14 cellular contexts compared by ENCODE assay signal in the genomic region with DNA sequence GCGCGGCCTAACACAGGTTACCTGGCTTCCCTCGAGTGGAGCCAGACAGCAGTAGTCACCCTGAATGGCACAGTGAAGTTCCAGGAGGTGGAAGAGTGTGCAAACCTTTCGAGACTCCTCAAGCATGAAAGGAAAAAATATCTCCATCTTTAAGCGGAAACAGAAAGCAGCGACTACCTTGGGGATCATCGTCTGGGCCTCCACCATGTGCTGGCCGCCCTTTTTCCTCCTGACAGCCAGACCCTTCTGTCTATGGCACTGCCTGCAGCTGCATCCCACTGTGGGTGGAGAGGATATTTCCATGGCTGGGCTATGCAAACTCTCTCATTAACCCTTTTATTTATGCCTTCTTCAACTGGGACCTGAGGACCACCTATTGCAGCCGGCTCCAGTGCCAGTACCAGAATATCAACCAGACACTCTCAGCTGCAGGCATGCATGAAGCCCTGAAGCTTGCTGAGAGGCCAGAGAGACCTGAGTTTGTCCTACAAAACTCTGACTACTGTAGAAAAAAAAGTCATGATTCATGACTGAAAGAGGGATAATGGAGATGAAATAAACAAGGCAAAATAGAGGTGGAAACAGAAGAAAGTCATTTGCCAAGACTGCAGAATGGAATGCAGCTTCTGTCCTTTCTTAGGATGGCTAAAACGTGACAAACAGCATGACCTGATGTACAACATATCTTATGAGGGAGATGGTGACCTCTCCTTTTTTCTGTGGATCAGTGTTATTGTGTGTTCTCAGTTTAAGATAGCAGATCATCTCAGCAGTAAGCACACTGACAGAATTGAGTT. TPM values are rescaled to one million over a fixed set of nuclear protein-coding genes. Genes with fewer than 3 reads are reported as not detected.
DNase-seq lines count a peak whose midpoint lies in the region; FAIRE-seq and TF ChIP-seq lines count a peak whose summit lies in the region.
"Had no signal": no experiment of that assay in that cellular context is flagged by ENCODE, and none has a peak within 500 bp of the region (broad histone marks: within the 10 kb centered on the region; RNA-seq: fewer than 3 reads in every experiment).

No MANE protein-coding gene starts in this region.

- no peak for FAIRE-seq in GM19239 (lab: Jason Lieb, UNC)

- H3K4me3 Mint-ChIP-seq in T-helper 1 cell treated with Interleukin-12 subunit alpha and Interleukin-12 subunit beta and Interleukin-4 antibody, amounts not matched to agents 30 μg/mL and 1 μg/mL, for 36 hours, result peak overlapping the region; percentile 84
- peak overlapping the region; percentile 95 for H3K4me3 Mint-ChIP-seq in dendritic cell treated with granulocyte-macrophage colony-stimulating factor and Interleukin-4, amounts not matched to agents 40 ng/mL and 50 ng/mL, for 4 days
- peak overlapping the region; percentile 73 for H3K4me3 Mint-ChIP-seq in osteocyte (ENCODE audit: unreplicated experiment)

- H3K9me3 Mint-ChIP-seq in T-helper 1 cell treated with Interleukin-12 subunit alpha and Interleukin-12 subunit beta and Interleukin-4 antibody, amounts not matched to agents 30 μg/mL and 1 μg/mL, for 36 hours, result no peaks in the 10 kb centered on the region
- no peaks in the 10 kb centered on the region for H3K9me3 Mint-ChIP-seq in dendritic cell treated with granulocyte-macrophage colony-stimulating factor and Interleukin-4, amounts not matched to agents 40 ng/mL and 50 ng/mL, for 4 days
- no peaks in the 10 kb centered on the region for H3K9me3 Mint-ChIP-seq in osteocyte (ENCODE audit: unreplicated experiment)

- TF ChIP-seq POLR2A in esophagus muscularis mucosa (IDR thresholded peaks at IDR 0.05; ENCODE audit: low read depth), result no peak

- H3K27me3 Mint-ChIP-seq in T-helper 1 cell treated with Interleukin-12 subunit alpha and Interleukin-12 subunit beta and Interleukin-4 antibody, amounts not matched to agents 30 μg/mL and 1 μg/mL, for 36 hours (ENCODE audit: low read depth), result peaks cover 43% of the 10 kb centered on the region
- no peaks in the 10 kb centered on the region for H3K27me3 Mint-ChIP-seq in dendritic cell treated with granulocyte-macrophage colony-stimulating factor and Interleukin-4, amounts not matched to agents 40 ng/mL and 50 ng/mL, for 4 days
- no peaks in the 10 kb centered on the region for H3K27me3 Mint-ChIP-seq in osteocyte (ENCODE audit: unreplicated experiment)

- TF ChIP-seq RAD21 in Ishikawa (IDR thresholded peaks at IDR 0.05; ENCODE audit: low read depth), result no peak

- intact Hi-C loops in dendritic cell treated with granulocyte-macrophage colony-stimulating factor and Interleukin-4, amounts not matched to agents 40 ng/mL and 50 ng/mL, for 4 days (cut with micrococcal nuclease), result no loop called here
- intact Hi-C loops in esophagus muscularis mucosa (cut with DNase I), result loop anchor here (5.0 kb wide), 1 partner anchor 95 kb away; no protein-coding TSS in a partner anchor

- H3K4me1 Mint-ChIP-seq in T-helper 1 cell treated with Interleukin-12 subunit alpha and Interleukin-12 subunit beta and Interleukin-4 antibody, amounts not matched to agents 30 μg/mL and 1 μg/mL, for 36 hours (ENCODE audit: low read depth), result peaks cover 17% of the 10 kb centered on the region
- H3K4me1 Mint-ChIP-seq in dendritic cell treated with granulocyte-macrophage colony-stimulating factor and Interleukin-4, amounts not matched to agents 40 ng/mL and 50 ng/mL, for 4 days (ENCODE audit: low read depth), result peaks cover 58% of the 10 kb centered on the region
- H3K4me1 Mint-ChIP-seq in osteocyte (ENCODE audit: unreplicated experiment), result peaks cover 30% of the 10 kb centered on the region

- no peaks in the 10 kb centered on the region for H3K36me3 ChIP-seq in esophagus muscularis mucosa
- H3K36me3 ChIP-seq: gastroesophageal sphincter, Peyer's patch had no signal

- no peak overlapping the region for H3K27ac ChIP-seq in esophagus muscularis mucosa (replicated peaks in 1 of 4)

- no peaks in the 10 kb centered on the region for H3K9me3 ChIP-seq in esophagus muscularis mucosa
- H3K9me3 ChIP-seq: gastroesophageal sphincter, Peyer's patch had no signal

- H3K4me3 ChIP-seq in esophagus muscularis mucosa, result peak overlapping the region in 2 of 4 donors; percentile 87 to 93

- no peaks in the 10 kb centered on the region for H3K27me3 ChIP-seq in esophagus muscularis mucosa
- H3K27me3 ChIP-seq: gastroesophageal sphincter, Peyer's patch had no signal

- 98% methylated on average over 10 of the region's 10 CpGs for WGBS in esophagus muscularis mucosa

- peak overlapping the region; percentile 47 for H3K27ac Mint-ChIP-seq in T-helper 1 cell treated with Interleukin-12 subunit alpha and Interleukin-12 subunit beta and Interleukin-4 antibody, amounts not matched to agents 30 μg/mL and 1 μg/mL, for 36 hours
- H3K27ac Mint-ChIP-seq in dendritic cell treated with granulocyte-macrophage colony-stimulating factor and Interleukin-4, amounts not matched to agents 40 ng/mL and 50 ng/mL, for 4 days, result peak overlapping the region; percentile 99
- peak overlapping the region; percentile 73 for H3K27ac Mint-ChIP-seq in osteocyte (ENCODE audit: unreplicated experiment)

- TF ChIP-seq CTCF in osteocyte (IDR thresholded peaks at IDR 0.05) (no peak), esophagus muscularis mucosa (IDR thresholded peaks at IDR 0.05) (no peak)

- peaks cover 21 to 44% (median 37%) of the 10 kb centered on the region in 4 donors for H3K4me1 ChIP-seq in esophagus muscularis mucosa

- DNase-seq in T-helper 1 cell, result no peak
- DNase-seq in osteocyte (ENCODE audit: extremely low spot score, unreplicated experiment), result no peak
- DNase-seq in globus pallidus (ENCODE audit: low spot score), result no peak
- DNase-seq in esophagus muscularis mucosa (ENCODE audit: extremely low spot score), result no peak
- DNase-seq in GM19239 (ENCODE audit: insufficient read length, low spot score), result no peak
- DNase-seq: 8988T, Peyer's patch, T-helper 9 cell had no signal

- H3K36me3 Mint-ChIP-seq in T-helper 1 cell treated with Interleukin-12 subunit alpha and Interleukin-12 subunit beta and Interleukin-4 antibody, amounts not matched to agents 30 μg/mL and 1 μg/mL, for 36 hours (ENCODE audit: low read depth), result no peaks in the 10 kb centered on the region
- peaks cover 27% of the 10 kb centered on the region for H3K36me3 Mint-ChIP-seq in dendritic cell treated with granulocyte-macrophage colony-stimulating factor and Interleukin-4, amounts not matched to agents 40 ng/mL and 50 ng/mL, for 4 days (ENCODE audit: low read depth)
- peaks cover 2% of the 10 kb centered on the region for H3K36me3 Mint-ChIP-seq in osteocyte (ENCODE audit: unreplicated experiment)

- TF ChIP-seq EP300 in Ishikawa (IDR thresholded peaks at IDR 0.05; ENCODE audit: borderline replicate concordance), result no peak
- TF ChIP-seq EP300 in esophagus muscularis mucosa (IDR thresholded peaks at IDR 0.05), result no peak

TF ChIP-seq in Ishikawa, 13 proteins besides CTCF, POLR2A, EP300 and RAD21:
- TF ChIP-seq, protein P1, sequence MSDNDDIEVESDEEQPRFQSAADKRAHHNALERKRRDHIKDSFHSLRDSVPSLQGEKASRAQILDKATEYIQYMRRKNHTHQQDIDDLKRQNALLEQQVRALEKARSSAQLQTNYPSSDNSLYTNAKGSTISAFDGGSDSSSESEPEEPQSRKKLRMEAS (IDR thresholded peaks at IDR 0.05), result 0 out of 2 replicates have a peak, but pooled peaks have one; percentile 27
- TF ChIP-seq EGR1 (IDR thresholded peaks at IDR 0.05), result no peak

RNA-seq across cellular contexts. Expression of a gene that starts 2.4 kb away (rescaled TPM):
- total RNA-seq in osteocyte, result 54.8 and 56.7 TPM in 2 replicates
- 10 to 100 TPM; 40.6 to 70.6 (median 61.9) TPM for total RNA-seq in esophagus muscularis mucosa

RNA-seq across cellular contexts. Expression of a gene that starts 41.7 kb away (rescaled TPM):
- total RNA-seq in osteocyte (5.0 and 6.8 TPM in 2 replicates), esophagus muscularis mucosa (1 to 10 TPM; 1.2 to 6.7 (median 5.0) TPM)

RNA-seq across cellular contexts. Expression of a gene that starts 50.5 kb away (rescaled TPM):
- total RNA-seq in osteocyte, result not detected in 2 replicates
- under 1 TPM in 1 of 4 donors, not detected in 3; 0.84 TPM for total RNA-seq in esophagus muscularis mucosa
- total RNA-seq: Daoy, gastroesophageal sphincter, pulmonary artery endothelial cell had no signal

Comparison
In these comparisons a context has a peak if more than half of its experiments do, and no peak if none do; other contexts are left out.
1. H3K27ac Mint-ChIP-seq: peak in every context shown above with its lines; median percentile 99 in dendritic cell treated with granulocyte-macrophage colony-stimulating factor and Interleukin-4, amounts not matched to agents 40 ng/mL and 50 ng/mL, for 4 days; 73 in osteocyte; 47 in T-helper 1 cell treated with Interleukin-12 subunit alpha and Interleukin-12 subunit beta and Interleukin-4 antibody, amounts not matched to agents 30 μg/mL and 1 μg/mL, for 36 hours.